ENCODE assay signal across 20 cellular contexts in the genomic region with DNA sequence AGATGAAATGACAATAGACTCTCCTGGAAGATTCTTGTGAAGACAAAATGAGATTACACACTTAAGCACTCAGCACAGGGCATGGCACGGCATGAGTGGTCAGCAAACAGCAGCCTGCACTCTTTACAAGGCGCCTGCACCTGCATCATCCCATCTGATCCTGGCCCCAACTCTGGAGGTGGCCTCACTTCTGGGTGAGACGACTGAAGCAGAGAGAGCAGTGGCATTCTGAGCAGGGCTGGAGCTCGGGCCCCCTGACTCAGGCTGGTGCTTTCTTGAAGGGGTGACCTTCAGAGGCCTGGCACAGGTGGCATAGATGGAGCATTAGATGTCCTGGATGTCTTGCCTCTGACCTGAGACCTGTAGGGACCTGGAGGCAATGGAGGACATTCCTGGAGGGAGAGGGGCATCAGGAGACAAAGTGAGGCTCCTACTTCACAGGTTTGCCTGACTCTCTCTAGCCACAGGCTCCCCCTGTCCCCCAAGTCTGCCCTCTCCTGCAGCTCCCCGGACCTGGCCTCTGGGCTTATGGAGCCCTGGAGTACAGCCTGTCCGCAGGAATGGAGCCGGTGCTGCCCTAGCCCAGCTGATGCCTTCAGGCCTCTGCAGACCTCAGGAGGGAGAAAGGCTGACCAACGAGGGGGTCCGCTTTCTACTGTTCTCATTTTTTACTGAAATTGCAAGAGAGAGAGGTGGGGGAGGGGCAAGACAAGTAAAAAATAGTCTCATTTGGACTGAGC.
"Had no signal": no experiment of that assay in that cellular context is flagged by ENCODE, and none has a peak within 500 bp of the region (broad histone marks: within the 10 kb centered on the region; RNA-seq: fewer than 3 reads in every experiment).

No MANE protein-coding gene starts in this region.

- H3K9me3 ChIP-seq: ascending aorta, esophagus squamous epithelium, pancreas, right lobe of liver, thoracic aorta had no signal

- H3K4me1 ChIP-seq: ascending aorta, esophagus squamous epithelium, pancreas, right lobe of liver had no signal

- H3K4me3 ChIP-seq: ascending aorta, esophagus squamous epithelium, neural progenitor cell, pancreas, right lobe of liver, SK-N-MC, thoracic aorta had no signal

- H3K36me3 Mint-ChIP-seq: immature natural killer cell; naive thymus-derived CD4-positive, alpha-beta T cell; neural progenitor cell; stimulated activated effector memory CD8-positive, alpha-beta T cell treated with anti-CD3 and anti-CD28 coated beads, Interleukin-12 subunit alpha, Interleukin-12 subunit beta, amount 100 ng/mL, for 72 hours had no signal

- DNase-seq: activated CD4-positive, alpha-beta T cell treated with anti-CD3 and anti-CD28 coated beads, Interleukin-2, amount 50 U/mL, for 1 hour; activated naive CD4-positive, alpha-beta T cell; activated naive CD8-positive, alpha-beta T cell treated with anti-CD3 and anti-CD28 coated beads, Interleukin-2, amount 50 U/mL, for 24 hours; cerebellar nuclear complex; effector memory CD4-positive, alpha-beta T cell; esophagus squamous epithelium; immature natural killer cell; mesenchymal stem cell; naive thymus-derived CD4-positive, alpha-beta T cell; stimulated activated CD4-positive, alpha-beta T cell treated with anti-CD3 and anti-CD28 coated beads, Interleukin-4, amount 100 ng/mL, for 24 hours had no signal

- ATAC-seq: activated CD4-positive, CD25-positive, alpha-beta regulatory T cell treated with anti-CD3 and anti-CD28 coated beads, Interleukin-2, amount 50 U/mL, for 24 hours; activated naive CD8-positive, alpha-beta T cell treated with anti-CD3 and anti-CD28 coated beads, Interleukin-2, amount 50 U/mL, for 24 hours; naive thymus-derived CD4-positive, alpha-beta T cell; pancreas; right lobe of liver; stimulated activated effector memory CD8-positive, alpha-beta T cell treated with anti-CD3 and anti-CD28 coated beads, Interleukin-12 subunit alpha, Interleukin-12 subunit beta, amount 100 ng/mL, for 72 hours had no signal

- H3K4me3 Mint-ChIP-seq: activated naive CD8-positive, alpha-beta T cell treated with anti-CD3 and anti-CD28 coated beads, Interleukin-2, amount 50 U/mL, for 24 hours; activated T-helper 1 cell treated with anti-CD3 and anti-CD28 coated beads, Interleukin-12 subunit alpha, Interleukin-12 subunit beta, Interleukin-2, Interleukin-4 antibody, amounts not matched to agents 30 ng/mL and 10 ng/mL and 1 ng/mL, durations not matched to agents 14 hours and 24 hours and 36 hours; dendritic cell treated with granulocyte-macrophage colony-stimulating factor and Interleukin-4, amounts not matched to agents 40 ng/mL and 50 ng/mL, for 4 days; immature natural killer cell; naive thymus-derived CD4-positive, alpha-beta T cell; neural progenitor cell; stimulated activated effector memory CD8-positive, alpha-beta T cell treated with anti-CD3 and anti-CD28 coated beads, Interleukin-12 subunit alpha, Interleukin-12 subunit beta, amount 100 ng/mL, for 72 hours had no signal

- H3K27me3 ChIP-seq: ascending aorta, pancreas, right lobe of liver had no signal

- H3K36me3 ChIP-seq: ascending aorta, esophagus squamous epithelium, neural progenitor cell, pancreas, right lobe of liver, thoracic aorta had no signal

- H3K27ac ChIP-seq: ascending aorta, esophagus squamous epithelium, neural progenitor cell, pancreas, right lobe of liver, SK-N-MC, thoracic aorta had no signal

- H3K27ac Mint-ChIP-seq: activated naive CD8-positive, alpha-beta T cell treated with anti-CD3 and anti-CD28 coated beads, Interleukin-2, amount 50 U/mL, for 24 hours; activated T-helper 1 cell treated with anti-CD3 and anti-CD28 coated beads, Interleukin-12 subunit alpha, Interleukin-12 subunit beta, Interleukin-2, Interleukin-4 antibody, amounts not matched to agents 30 ng/mL and 10 ng/mL and 1 ng/mL, durations not matched to agents 14 hours and 24 hours and 36 hours; dendritic cell treated with granulocyte-macrophage colony-stimulating factor and Interleukin-4, amounts not matched to agents 40 ng/mL and 50 ng/mL, for 4 days; immature natural killer cell; naive thymus-derived CD4-positive, alpha-beta T cell; stimulated activated effector memory CD8-positive, alpha-beta T cell treated with anti-CD3 and anti-CD28 coated beads, Interleukin-12 subunit alpha, Interleukin-12 subunit beta, amount 100 ng/mL, for 72 hours had no signal

- H3K4me1 Mint-ChIP-seq: activated naive CD8-positive, alpha-beta T cell treated with anti-CD3 and anti-CD28 coated beads, Interleukin-2, amount 50 U/mL, for 24 hours; immature natural killer cell; stimulated activated effector memory CD8-positive, alpha-beta T cell treated with anti-CD3 and anti-CD28 coated beads, Interleukin-12 subunit alpha, Interleukin-12 subunit beta, amount 100 ng/mL, for 72 hours had no signal

- H3K9me3 Mint-ChIP-seq: activated naive CD8-positive, alpha-beta T cell treated with anti-CD3 and anti-CD28 coated beads, Interleukin-2, amount 50 U/mL, for 24 hours; activated T-helper 1 cell treated with anti-CD3 and anti-CD28 coated beads, Interleukin-12 subunit alpha, Interleukin-12 subunit beta, Interleukin-2, Interleukin-4 antibody, amounts not matched to agents 30 ng/mL and 10 ng/mL and 1 ng/mL, durations not matched to agents 14 hours and 24 hours and 36 hours; dendritic cell treated with granulocyte-macrophage colony-stimulating factor and Interleukin-4, amounts not matched to agents 40 ng/mL and 50 ng/mL, for 4 days; immature natural killer cell; neural progenitor cell; stimulated activated effector memory CD8-positive, alpha-beta T cell treated with anti-CD3 and anti-CD28 coated beads, Interleukin-12 subunit alpha, Interleukin-12 subunit beta, amount 100 ng/mL, for 72 hours had no signal
